In genomic region chrX:71217298-71217697, GRCh38 we compare ENCODE assay signal across 16 cellular contexts. TPM values are rescaled to one million over a fixed set of nuclear protein-coding genes. Genes with fewer than 3 reads are reported as not detected.
DNase-seq lines count a peak whose midpoint lies in the region; ATAC-seq and TF ChIP-seq lines count a peak whose summit lies in the region.
"Had no signal": no experiment of that assay in that cellular context is flagged by ENCODE, and none has a peak within 500 bp of the region (broad histone marks: within the 10 kb centered on the region; RNA-seq: fewer than 3 reads in every experiment).

No MANE protein-coding gene starts in this region.

- H3K27me3 ChIP-seq in thyroid gland: no peaks in the 10 kb centered on the region
- H3K27me3 ChIP-seq in mammary epithelial cell (ENCODE audit: insufficient read depth, low read length): no peaks in the 10 kb centered on the region
- H3K27me3 ChIP-seq: BE2C had no signal

- H3K4me1 ChIP-seq in thyroid gland (peaks cover 0 to 14% of the 10 kb centered on the region in 2 donors), mammary epithelial cell (ENCODE audit: insufficient read depth, low read length) (no peaks in the 10 kb centered on the region)
- H3K4me1 ChIP-seq: A549, BE2C had no signal

- dilution Hi-C loops in mammary epithelial cell (cut with HindIII; ENCODE audit: low sequenced_read_pairs): no loop called here

- H3K27ac ChIP-seq in VCaP: peak overlapping the region; percentile 93
- H3K27ac ChIP-seq in thyroid gland: no peak overlapping the region
- H3K27ac ChIP-seq in mammary epithelial cell (ENCODE audit: insufficient read depth, low read depth, low read length): no peak overlapping the region
- H3K27ac ChIP-seq: A549 had no signal

- ATAC-seq in left lobe of liver: peak; percentile 52
- ATAC-seq: A549; CD8-positive, alpha-beta T cell had no signal

- H3K9ac ChIP-seq in mammary epithelial cell (ENCODE audit: insufficient read depth, low read length): no peak overlapping the region

- peaks cover 38% of the 10 kb centered on the region for H3K36me3 Mint-ChIP-seq in Calu3 (ENCODE audit: insufficient read depth, unreplicated experiment)
- H3K36me3 Mint-ChIP-seq: CD14-positive monocyte; CD8-positive, alpha-beta T cell had no signal

- H3K4me3 ChIP-seq in thyroid gland (replicated peaks in 1 of 3) (no peak overlapping the region), mammary epithelial cell (replicated peaks in 1 of 3; ENCODE audit: insufficient read depth in 1 of 3, low read depth in 2 of 3, low read length in 3 of 3) (no peak overlapping the region)
- H3K4me3 ChIP-seq: A549 had no signal

- H3K4me1 Mint-ChIP-seq in Calu3 (ENCODE audit: low read depth, unreplicated experiment): peaks cover 46% of the 10 kb centered on the region
- H3K4me1 Mint-ChIP-seq: CD14-positive monocyte had no signal

- 33 to 35% methylated on average over 2 to 6 of the region's 6 CpGs for WGBS in thyroid gland, 2 donors
- 86% methylated on average over 6 of the region's 6 CpGs for WGBS in mammary epithelial cell (ENCODE audit: low coverage, missing lambda C conversion rate)

- CTCF ChIA-PET in Calu3 (lab: Charles Lee) (interaction anchor here (1.2 kb wide), 1 partner anchor 8 kb away, joined by 5 read pairs; no protein-coding TSS in a partner anchor), mammary epithelial cell (lab: Charles Lee; ENCODE audit: low non-redundant PET) (no interaction called here)

- intact Hi-C loops in Calu3 (cut with micrococcal nuclease; ENCODE audit: unreplicated experiment): loop anchor here (10.0 kb wide), 1 partner anchor 148 kb away; the partner anchor contains the start of gene TAF1
- intact Hi-C loops in thyroid gland (cut with DNase I): no loop called here
- intact Hi-C loops in mammary epithelial cell (cut with micrococcal nuclease): no loop called here

- no peak for TF ChIP-seq CTCF in Calu3 (IDR thresholded peaks at IDR 0.05; ENCODE audit: unreplicated experiment)
- TF ChIP-seq CTCF in VCaP (conservative IDR thresholded peaks at IDR 0.05): no peak
- TF ChIP-seq CTCF in thyroid gland (IDR thresholded peaks at IDR 0.05): no peak
- no peak for TF ChIP-seq CTCF in mammary epithelial cell (conservative IDR thresholded peaks at IDR 0.05 in 1 of 2, IDR thresholded peaks at IDR 0.05 in 1 of 2; ENCODE audit: extremely low read depth in 1 of 2, insufficient read depth in 1 of 2, low read depth in 1 of 2, low read length in 2 of 2)

- no peak overlapping the region for H3K4me2 ChIP-seq in mammary epithelial cell (ENCODE audit: insufficient read depth, low read depth, low read length)
- H3K4me2 ChIP-seq: A549 had no signal

- H3K9me3 ChIP-seq in thyroid gland (no peaks in the 10 kb centered on the region), mammary epithelial cell (replicated peaks; ENCODE audit: insufficient read depth, low read length) (peaks cover 6% of the 10 kb centered on the region)
- H3K9me3 ChIP-seq: A549, BE2C had no signal

- no TSS peak for BruUV-seq in Calu3 (replicated peaks; lab: Mats Ljungman, UMichigan)
- no TSS peak for BruUV-seq in mammary epithelial cell (replicated peaks; lab: Mats Ljungman, UMichigan)

- DNase-seq in Calu3: no peak
- peak; percentile 74 for DNase-seq in left lobe of liver (ENCODE audit: low spot score)
- DNase-seq in thyroid gland: peak; percentile 27 to 44
- no peak for DNase-seq in C1 segment of cervical spinal cord (lab: John Stamatoyannopoulos, UW)
- no peak for DNase-seq in mammary epithelial cell
- DNase-seq: BE2C; CD8-positive, alpha-beta T cell; COR-L47; GF-D8; GOT3; H9 had no signal

- H2AFZ ChIP-seq in mammary epithelial cell (ENCODE audit: low read depth, low read length): no peak overlapping the region

- in situ Hi-C loops in mammary epithelial cell (cut with MboI; ENCODE audit: low sequenced_read_pairs in 2 of 2): no loop called here

- H4K20me1 ChIP-seq in mammary epithelial cell (ENCODE audit: insufficient read depth, low read length): no peaks in the 10 kb centered on the region

- no peaks in the 10 kb centered on the region for H3K9me3 Mint-ChIP-seq in Calu3 (ENCODE audit: low read depth, unreplicated experiment)
- H3K9me3 Mint-ChIP-seq: CD8-positive, alpha-beta T cell had no signal

- peak overlapping the region; percentile 40 for H3K27ac Mint-ChIP-seq in Calu3 (ENCODE audit: unreplicated experiment)
- H3K27ac Mint-ChIP-seq: CD8-positive, alpha-beta T cell had no signal

- no peaks in the 10 kb centered on the region for H3K79me2 ChIP-seq in mammary epithelial cell (ENCODE audit: insufficient read depth, low read length)

- H3K36me3 ChIP-seq in thyroid gland (no peaks in the 10 kb centered on the region), mammary epithelial cell (ENCODE audit: insufficient read depth, low read length) (no peaks in the 10 kb centered on the region)
- H3K36me3 ChIP-seq: BE2C had no signal

- no peaks in the 10 kb centered on the region for H3K27me3 Mint-ChIP-seq in Calu3 (ENCODE audit: unreplicated experiment)

- H3K4me3 Mint-ChIP-seq in Calu3 (ENCODE audit: low read depth, unreplicated experiment): peak overlapping the region; percentile 75
- H3K4me3 Mint-ChIP-seq: CD14-positive monocyte; CD8-positive, alpha-beta T cell; H9 had no signal

- no peak for TF ChIP-seq POLR2A in thyroid gland (IDR thresholded peaks at IDR 0.05)

RNA-seq across cellular contexts. Expression of gene GJB1, which starts 5.7 kb away (rescaled TPM):
- total RNA-seq in Calu3 (2022): 80.4 and 96.9 TPM in 2 replicates
- 255 TPM for total RNA-seq in left lobe of liver
- total RNA-seq in thyroid gland: not detected
- total RNA-seq in mammary epithelial cell: under 1 TPM in 1 of 2 donors, not detected in 1; under 0.01 TPM
- polyA plus RNA-seq in mammary epithelial cell: not detected
- not detected for polyA minus RNA-seq in mammary epithelial cell
- total RNA-seq: CD8-positive, alpha-beta T cell; H9; HT1080 had no signal
- polyA plus RNA-seq: AG04450, CD14-positive monocyte had no signal

RNA-seq across cellular contexts. Expression of gene ZMYM3, which starts 36.6 kb away (rescaled TPM):
- total RNA-seq in Calu3 (2022) (42.9 and 45.7 TPM in 2 replicates), left lobe of liver (14.8 TPM), thyroid gland (10 to 100 TPM; 17.7 to 27.4 (median 20.5) TPM), mammary epithelial cell (10 to 100 TPM; 14.7 to 15.4 TPM)
- 10.6 TPM for polyA plus RNA-seq in mammary epithelial cell
- polyA minus RNA-seq in mammary epithelial cell: 40.2 TPM

Comparison
In these comparisons a context has a peak if more than half of its experiments do, and no peak if none do; other contexts are left out.
1. DNase-seq: peak in left lobe of liver (single experiment) and thyroid gland (2 of 2); none in Calu3 (single experiment), C1 segment of cervical spinal cord (0 of 14) and mammary epithelial cell (single experiment).
2. RNA of gene GJB1, which starts 5.7 kb away (total RNA-seq): 255 TPM in left lobe of liver (single experiment) and 80.4 to 96.9 TPM in Calu3; not detected in thyroid gland and under 0.01 TPM in mammary epithelial cell; every median in the first group is over 10 times any median in the second.